1 cellular context compared by ENCODE assay signal in the genomic region with DNA sequence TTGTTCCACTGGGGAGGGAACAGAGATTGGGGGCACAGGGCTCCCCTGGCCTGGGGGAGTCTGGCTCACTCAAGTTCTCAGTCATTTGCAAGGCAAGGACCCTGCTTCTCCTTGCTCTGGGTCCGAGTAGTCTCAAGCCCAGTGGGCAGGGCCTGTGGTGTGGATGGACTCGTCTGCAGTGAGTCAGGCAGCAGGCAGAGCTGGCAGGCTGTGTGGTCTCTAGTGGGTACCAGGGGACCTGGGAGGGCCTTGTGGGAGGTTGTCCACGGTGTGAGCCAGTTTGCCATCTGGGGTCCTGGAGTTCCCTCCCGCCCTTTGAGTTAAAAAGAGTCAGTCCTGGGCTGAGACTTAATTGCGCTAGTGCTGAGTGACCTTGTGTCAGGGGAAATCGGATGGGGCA.
TF ChIP-seq lines count a peak whose summit lies in the region.

No MANE protein-coding gene starts in this region.

TF ChIP-seq in H1, 55 proteins besides CTCF, POLR2A, EP300 and RAD21:
- TF ChIP-seq CBX5 (IDR thresholded peaks at IDR 0.05; ENCODE audit: low read depth, low read length) (no peak), NANOG (IDR thresholded peaks at IDR 0.05; ENCODE audit: insufficient read depth, low read depth, low read length, poor library complexity, severe bottlenecking) (no peak), MAFK (IDR thresholded peaks at IDR 0.05; ENCODE audit: low read depth, low read length) (no peak), SP4 (IDR thresholded peaks at IDR 0.05; ENCODE audit: low read length) (no peak), BRCA1 (IDR thresholded peaks at IDR 0.05; ENCODE audit: low read depth, low read length) (no peak), JUND (IDR thresholded peaks at IDR 0.05; ENCODE audit: low read length) (no peak), RBBP5 (IDR thresholded peaks at IDR 0.05; ENCODE audit: borderline replicate concordance, low read depth, low read length) (no peak), GTF2F1 (IDR thresholded peaks at IDR 0.05; ENCODE audit: borderline replicate concordance, low read depth, low read length) (no peak), ZNF274 (IDR thresholded peaks at IDR 0.05; ENCODE audit: borderline replicate concordance, extremely low read depth, low read length) (no peak), KDM4A (IDR thresholded peaks at IDR 0.05; ENCODE audit: low read depth, low read length, severe bottlenecking) (no peak), PHF8 (conservative IDR thresholded peaks at IDR 0.05; ENCODE audit: low read depth, low read length) (no peak), CTBP2 (IDR thresholded peaks at IDR 0.05; ENCODE audit: borderline replicate concordance, insufficient read depth, insufficient read length, low read length) (no peak), SAP30 (IDR thresholded peaks at IDR 0.05; ENCODE audit: insufficient read depth, insufficient replicate concordance, low read length) (no peak), RXRA (IDR thresholded peaks at IDR 0.05; ENCODE audit: insufficient read depth, low read depth, low read length) (no peak), SUZ12 (IDR thresholded peaks at IDR 0.05; ENCODE audit: low read length) (no peak), ASH2L (IDR thresholded peaks at IDR 0.05; ENCODE audit: low read length) (no peak)
- TF ChIP-seq, protein P1, sequence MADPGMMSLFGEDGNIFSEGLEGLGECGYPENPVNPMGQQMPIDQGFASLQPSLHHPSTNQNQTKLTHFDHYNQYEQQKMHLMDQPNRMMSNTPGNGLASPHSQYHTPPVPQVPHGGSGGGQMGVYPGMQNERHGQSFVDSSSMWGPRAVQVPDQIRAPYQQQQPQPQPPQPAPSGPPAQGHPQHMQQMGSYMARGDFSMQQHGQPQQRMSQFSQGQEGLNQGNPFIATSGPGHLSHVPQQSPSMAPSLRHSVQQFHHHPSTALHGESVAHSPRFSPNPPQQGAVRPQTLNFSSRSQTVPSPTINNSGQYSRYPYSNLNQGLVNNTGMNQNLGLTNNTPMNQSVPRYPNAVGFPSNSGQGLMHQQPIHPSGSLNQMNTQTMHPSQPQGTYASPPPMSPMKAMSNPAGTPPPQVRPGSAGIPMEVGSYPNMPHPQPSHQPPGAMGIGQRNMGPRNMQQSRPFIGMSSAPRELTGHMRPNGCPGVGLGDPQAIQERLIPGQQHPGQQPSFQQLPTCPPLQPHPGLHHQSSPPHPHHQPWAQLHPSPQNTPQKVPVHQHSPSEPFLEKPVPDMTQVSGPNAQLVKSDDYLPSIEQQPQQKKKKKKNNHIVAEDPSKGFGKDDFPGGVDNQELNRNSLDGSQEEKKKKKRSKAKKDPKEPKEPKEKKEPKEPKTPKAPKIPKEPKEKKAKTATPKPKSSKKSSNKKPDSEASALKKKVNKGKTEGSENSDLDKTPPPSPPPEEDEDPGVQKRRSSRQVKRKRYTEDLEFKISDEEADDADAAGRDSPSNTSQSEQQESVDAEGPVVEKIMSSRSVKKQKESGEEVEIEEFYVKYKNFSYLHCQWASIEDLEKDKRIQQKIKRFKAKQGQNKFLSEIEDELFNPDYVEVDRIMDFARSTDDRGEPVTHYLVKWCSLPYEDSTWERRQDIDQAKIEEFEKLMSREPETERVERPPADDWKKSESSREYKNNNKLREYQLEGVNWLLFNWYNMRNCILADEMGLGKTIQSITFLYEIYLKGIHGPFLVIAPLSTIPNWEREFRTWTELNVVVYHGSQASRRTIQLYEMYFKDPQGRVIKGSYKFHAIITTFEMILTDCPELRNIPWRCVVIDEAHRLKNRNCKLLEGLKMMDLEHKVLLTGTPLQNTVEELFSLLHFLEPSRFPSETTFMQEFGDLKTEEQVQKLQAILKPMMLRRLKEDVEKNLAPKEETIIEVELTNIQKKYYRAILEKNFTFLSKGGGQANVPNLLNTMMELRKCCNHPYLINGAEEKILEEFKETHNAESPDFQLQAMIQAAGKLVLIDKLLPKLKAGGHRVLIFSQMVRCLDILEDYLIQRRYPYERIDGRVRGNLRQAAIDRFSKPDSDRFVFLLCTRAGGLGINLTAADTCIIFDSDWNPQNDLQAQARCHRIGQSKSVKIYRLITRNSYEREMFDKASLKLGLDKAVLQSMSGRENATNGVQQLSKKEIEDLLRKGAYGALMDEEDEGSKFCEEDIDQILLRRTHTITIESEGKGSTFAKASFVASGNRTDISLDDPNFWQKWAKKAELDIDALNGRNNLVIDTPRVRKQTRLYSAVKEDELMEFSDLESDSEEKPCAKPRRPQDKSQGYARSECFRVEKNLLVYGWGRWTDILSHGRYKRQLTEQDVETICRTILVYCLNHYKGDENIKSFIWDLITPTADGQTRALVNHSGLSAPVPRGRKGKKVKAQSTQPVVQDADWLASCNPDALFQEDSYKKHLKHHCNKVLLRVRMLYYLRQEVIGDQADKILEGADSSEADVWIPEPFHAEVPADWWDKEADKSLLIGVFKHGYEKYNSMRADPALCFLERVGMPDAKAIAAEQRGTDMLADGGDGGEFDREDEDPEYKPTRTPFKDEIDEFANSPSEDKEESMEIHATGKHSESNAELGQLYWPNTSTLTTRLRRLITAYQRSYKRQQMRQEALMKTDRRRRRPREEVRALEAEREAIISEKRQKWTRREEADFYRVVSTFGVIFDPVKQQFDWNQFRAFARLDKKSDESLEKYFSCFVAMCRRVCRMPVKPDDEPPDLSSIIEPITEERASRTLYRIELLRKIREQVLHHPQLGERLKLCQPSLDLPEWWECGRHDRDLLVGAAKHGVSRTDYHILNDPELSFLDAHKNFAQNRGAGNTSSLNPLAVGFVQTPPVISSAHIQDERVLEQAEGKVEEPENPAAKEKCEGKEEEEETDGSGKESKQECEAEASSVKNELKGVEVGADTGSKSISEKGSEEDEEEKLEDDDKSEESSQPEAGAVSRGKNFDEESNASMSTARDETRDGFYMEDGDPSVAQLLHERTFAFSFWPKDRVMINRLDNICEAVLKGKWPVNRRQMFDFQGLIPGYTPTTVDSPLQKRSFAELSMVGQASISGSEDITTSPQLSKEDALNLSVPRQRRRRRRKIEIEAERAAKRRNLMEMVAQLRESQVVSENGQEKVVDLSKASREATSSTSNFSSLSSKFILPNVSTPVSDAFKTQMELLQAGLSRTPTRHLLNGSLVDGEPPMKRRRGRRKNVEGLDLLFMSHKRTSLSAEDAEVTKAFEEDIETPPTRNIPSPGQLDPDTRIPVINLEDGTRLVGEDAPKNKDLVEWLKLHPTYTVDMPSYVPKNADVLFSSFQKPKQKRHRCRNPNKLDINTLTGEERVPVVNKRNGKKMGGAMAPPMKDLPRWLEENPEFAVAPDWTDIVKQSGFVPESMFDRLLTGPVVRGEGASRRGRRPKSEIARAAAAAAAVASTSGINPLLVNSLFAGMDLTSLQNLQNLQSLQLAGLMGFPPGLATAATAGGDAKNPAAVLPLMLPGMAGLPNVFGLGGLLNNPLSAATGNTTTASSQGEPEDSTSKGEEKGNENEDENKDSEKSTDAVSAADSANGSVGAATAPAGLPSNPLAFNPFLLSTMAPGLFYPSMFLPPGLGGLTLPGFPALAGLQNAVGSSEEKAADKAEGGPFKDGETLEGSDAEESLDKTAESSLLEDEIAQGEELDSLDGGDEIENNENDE (IDR thresholded peaks at IDR 0.05; ENCODE audit: insufficient replicate concordance, low read length), result no peak
- TF ChIP-seq, protein P2, sequence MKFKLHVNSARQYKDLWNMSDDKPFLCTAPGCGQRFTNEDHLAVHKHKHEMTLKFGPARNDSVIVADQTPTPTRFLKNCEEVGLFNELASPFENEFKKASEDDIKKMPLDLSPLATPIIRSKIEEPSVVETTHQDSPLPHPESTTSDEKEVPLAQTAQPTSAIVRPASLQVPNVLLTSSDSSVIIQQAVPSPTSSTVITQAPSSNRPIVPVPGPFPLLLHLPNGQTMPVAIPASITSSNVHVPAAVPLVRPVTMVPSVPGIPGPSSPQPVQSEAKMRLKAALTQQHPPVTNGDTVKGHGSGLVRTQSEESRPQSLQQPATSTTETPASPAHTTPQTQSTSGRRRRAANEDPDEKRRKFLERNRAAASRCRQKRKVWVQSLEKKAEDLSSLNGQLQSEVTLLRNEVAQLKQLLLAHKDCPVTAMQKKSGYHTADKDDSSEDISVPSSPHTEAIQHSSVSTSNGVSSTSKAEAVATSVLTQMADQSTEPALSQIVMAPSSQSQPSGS (IDR thresholded peaks at IDR 0.05; ENCODE audit: low read length), result no peak
